10 cellular contexts compared by ENCODE assay signal in genomic region chr1:93703649-93704048, GRCh38. TPM values are rescaled to one million over a fixed set of nuclear protein-coding genes. Genes with fewer than 3 reads are reported as not detected.
DNase-seq lines count a peak whose midpoint lies in the region; ATAC-seq and TF ChIP-seq lines count a peak whose summit lies in the region.
"Had no signal": no experiment of that assay in that cellular context is flagged by ENCODE, and none has a peak within 500 bp of the region (broad histone marks: within the 10 kb centered on the region; RNA-seq: fewer than 3 reads in every experiment).

No MANE protein-coding gene starts in this region.

- H3K27ac Mint-ChIP-seq in stimulated activated naive CD8-positive, alpha-beta T cell treated with anti-CD3 and anti-CD28 coated beads, Interleukin-15, amount 100 ng/mL, for 72 hours: no peak overlapping the region
- H3K27ac Mint-ChIP-seq in naive thymus-derived CD8-positive, alpha-beta T cell: no peak overlapping the region

- no peak overlapping the region for H3K4me3 ChIP-seq in psoas muscle
- H3K4me3 ChIP-seq: cardiac muscle cell had no signal

- H3K27me3 ChIP-seq in psoas muscle (ENCODE audit: insufficient read depth in 3 of 3, low read length in 2 of 3): peaks cover 0 to 2% (median 0%) of the 10 kb centered on the region in 3 donors
- H3K27me3 ChIP-seq: cardiac muscle cell had no signal

- H3K9me3 ChIP-seq in psoas muscle: no peaks in the 10 kb centered on the region

- TF ChIP-seq CTCF in psoas muscle (IDR thresholded peaks at IDR 0.05): no peak

- H3K27me3 Mint-ChIP-seq in stimulated activated naive CD8-positive, alpha-beta T cell treated with anti-CD3 and anti-CD28 coated beads, Interleukin-15, amount 100 ng/mL, for 72 hours: no peaks in the 10 kb centered on the region
- no peaks in the 10 kb centered on the region for H3K27me3 Mint-ChIP-seq in naive thymus-derived CD8-positive, alpha-beta T cell

- intact Hi-C loops in psoas muscle (cut with DNase I): no loop called here

- H3K9me3 Mint-ChIP-seq in stimulated activated naive CD8-positive, alpha-beta T cell treated with anti-CD3 and anti-CD28 coated beads, Interleukin-15, amount 100 ng/mL, for 72 hours: no peaks in the 10 kb centered on the region
- no peaks in the 10 kb centered on the region for H3K9me3 Mint-ChIP-seq in naive thymus-derived CD8-positive, alpha-beta T cell

- H3K36me3 Mint-ChIP-seq in naive thymus-derived CD8-positive, alpha-beta T cell: no peaks in the 10 kb centered on the region

- H3K27ac ChIP-seq in psoas muscle: peak overlapping the region; percentile 93

- no peak overlapping the region for H3K4me3 Mint-ChIP-seq in stimulated activated naive CD8-positive, alpha-beta T cell treated with anti-CD3 and anti-CD28 coated beads, Interleukin-15, amount 100 ng/mL, for 72 hours
- H3K4me3 Mint-ChIP-seq in naive thymus-derived CD8-positive, alpha-beta T cell: no peak overlapping the region

- no peaks in the 10 kb centered on the region for H3K36me3 ChIP-seq in psoas muscle (ENCODE audit: insufficient read depth in 1 of 2, low read depth in 1 of 2)
- H3K36me3 ChIP-seq: cardiac muscle cell had no signal

- H3K4me1 ChIP-seq in psoas muscle: peaks cover 36% of the 10 kb centered on the region

- POLR2A ChIA-PET in naive thymus-derived CD8-positive, alpha-beta T cell (lab: Charles Lee): no interaction called here

- WGBS in psoas muscle, 3 donors: 83 to 90% (median 87%) methylated on average over 3 of the region's 3 CpGs

- peak; percentile 55 for DNase-seq in SW480 (ENCODE audit: low spot score)
- DNase-seq in psoas muscle: no peak
- DNase-seq in stimulated activated naive CD8-positive, alpha-beta T cell treated with anti-CD3 and anti-CD28 coated beads, Interleukin-15, amount 100 ng/mL, for 72 hours: no peak
- DNase-seq in activated T-cell treated with anti-CD3 and anti-CD28 coated beads, Interleukin-2, amount 50 U/mL, for 48 hours: no peak
- no peak for DNase-seq in naive thymus-derived CD8-positive, alpha-beta T cell
- DNase-seq: NCI-H2107 had no signal

- H3K4me1 Mint-ChIP-seq in stimulated activated naive CD8-positive, alpha-beta T cell treated with anti-CD3 and anti-CD28 coated beads, Interleukin-15, amount 100 ng/mL, for 72 hours: peaks cover 24% of the 10 kb centered on the region
- peaks cover 0 to 50% (median 2%) of the 10 kb centered on the region in 4 donors for H3K4me1 Mint-ChIP-seq in naive thymus-derived CD8-positive, alpha-beta T cell

- ATAC-seq in GM18858 (IDR thresholded peaks at IDR 0.05; ENCODE audit: unreplicated experiment): peak; percentile 9
- peak; percentile 3 for ATAC-seq in HG02943 (IDR thresholded peaks at IDR 0.05; ENCODE audit: low read depth, unreplicated experiment)
- no peak for ATAC-seq in psoas muscle
- ATAC-seq in stimulated activated naive CD8-positive, alpha-beta T cell treated with anti-CD3 and anti-CD28 coated beads, Interleukin-15, amount 100 ng/mL, for 72 hours: no peak
- no peak for ATAC-seq in HG03175 (IDR thresholded peaks at IDR 0.05; ENCODE audit: unreplicated experiment)
- no peak for ATAC-seq in naive thymus-derived CD8-positive, alpha-beta T cell

RNA-seq across cellular contexts. Expression of gene BCAR3, which starts 22.0 kb away (rescaled TPM):
- 10 to 100 TPM; 16.2 to 34.3 (median 21.1) TPM for total RNA-seq in psoas muscle
- polyA plus RNA-seq in psoas muscle: 10 to 100 TPM; 15.8 to 64.1 (median 16.5) TPM
- total RNA-seq in naive thymus-derived CD8-positive, alpha-beta T cell: 1 to 10 TPM in 1 of 2 experiments, under 1 TPM in 1; 0.86 to 1.3 TPM
- under 1 TPM; 0.28 to 0.66 (median 0.34) TPM for polyA plus RNA-seq in naive thymus-derived CD8-positive, alpha-beta T cell

Comparison
In these comparisons a context has a peak if more than half of its experiments do, and no peak if none do; other contexts are left out.
1. ATAC-seq: peak in GM18858 (single experiment) and HG02943 (single experiment); none in psoas muscle (0 of 4), stimulated activated naive CD8-positive, alpha-beta T cell treated with anti-CD3 and anti-CD28 coated beads, Interleukin-15, amount 100 ng/mL, for 72 hours (single experiment), HG03175 (single experiment) and naive thymus-derived CD8-positive, alpha-beta T cell (0 of 2).
2. RNA of gene BCAR3, which starts 22.0 kb away (total RNA-seq): 16.2 to 34.3 TPM in psoas muscle; 0.86 to 1.3 TPM in naive thymus-derived CD8-positive, alpha-beta T cell; every median in the first group is over 4 times any median in the second.